Comparison of ENCODE assay signal across 16 cellular contexts in the genomic region with DNA sequence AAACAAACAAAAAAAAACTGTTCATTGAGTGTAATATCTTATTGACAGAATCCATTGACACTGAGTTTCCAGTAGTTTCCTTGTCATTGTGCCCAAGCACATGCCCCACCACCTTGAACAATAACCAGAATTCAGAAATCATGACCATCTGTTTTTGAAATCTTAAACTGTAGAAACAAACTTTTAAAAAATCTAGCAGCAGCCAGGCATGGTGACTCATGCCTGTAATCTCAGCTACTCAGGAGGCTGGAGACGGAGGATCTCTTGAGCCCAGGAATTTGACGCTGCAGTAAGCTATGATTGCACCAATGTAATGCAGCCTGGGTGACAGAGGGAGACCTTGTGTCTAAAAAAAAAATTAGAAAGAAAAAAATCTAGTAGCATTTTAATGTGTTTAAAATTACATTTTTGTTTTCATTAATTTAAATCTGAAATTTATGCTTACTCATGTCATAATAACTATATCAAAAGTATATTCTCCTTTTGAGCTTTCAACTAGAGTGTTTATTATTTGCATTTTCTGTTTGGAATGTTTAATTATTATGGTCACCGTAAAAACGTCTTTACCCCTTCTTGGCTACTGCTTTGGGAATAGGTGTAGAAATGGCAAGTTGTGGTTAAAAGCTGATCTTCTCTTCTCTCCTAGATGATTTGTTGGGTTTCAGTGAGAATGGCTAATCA. TPM values are rescaled to one million over a fixed set of nuclear protein-coding genes. Genes with fewer than 3 reads are reported as not detected.
DNase-seq lines count a peak whose midpoint lies in the region; ATAC-seq and TF ChIP-seq lines count a peak whose summit lies in the region.
"Had no signal": no experiment of that assay in that cellular context is flagged by ENCODE, and none has a peak within 500 bp of the region (broad histone marks: within the 10 kb centered on the region; RNA-seq: fewer than 3 reads in every experiment).

No MANE protein-coding gene starts in this region.

- H3K9ac ChIP-seq in mesenchymal stem cell (ENCODE audit: low read length), result no peak overlapping the region
- H3K9ac ChIP-seq: BLaER1 had no signal

- H3K79me1 ChIP-seq in mesenchymal stem cell (replicated peaks; ENCODE audit: low read length, poor library complexity, severe bottlenecking), result peaks cover 4% of the 10 kb centered on the region

- 44% methylated on average over 4 of the region's 4 CpGs for WGBS in mesenchymal stem cell

- peaks cover 38% of the 10 kb centered on the region for H3K36me3 Mint-ChIP-seq in activated CD8-positive, alpha-beta T cell treated with anti-CD3 and anti-CD28 coated beads for 36 hours (ENCODE audit: low read depth)

- H3K27me3 ChIP-seq in mesenchymal stem cell (ENCODE audit: control insufficient read depth in 1 of 2, insufficient read depth in 1 of 2, low read length in 2 of 2), result no peaks in the 10 kb centered on the region
- H3K27me3 ChIP-seq: BLaER1 had no signal

- intact Hi-C loops in activated CD8-positive, alpha-beta T cell treated with anti-CD3 and anti-CD28 coated beads for 36 hours (cut with micrococcal nuclease), result no loop called here

- no peak overlapping the region for H2BK5ac ChIP-seq in mesenchymal stem cell (ENCODE audit: low read depth, low read length, poor library complexity, severe bottlenecking)

- H3K4me3 ChIP-seq in choroid plexus epithelial cell (ENCODE audit: low read depth, low read length) (no peak overlapping the region), mesenchymal stem cell (ENCODE audit: insufficient read depth in 1 of 2, low read depth in 1 of 2, low read length in 2 of 2) (no peak overlapping the region)
- H3K4me3 ChIP-seq: BLaER1 had no signal

- peaks cover 13% of the 10 kb centered on the region for H3K4me1 Mint-ChIP-seq in activated CD8-positive, alpha-beta T cell treated with anti-CD3 and anti-CD28 coated beads for 36 hours (ENCODE audit: low read depth)

- no peak overlapping the region for H3K27ac ChIP-seq in mesenchymal stem cell (ENCODE audit: low read length, poor library complexity, severe bottlenecking)
- H3K27ac ChIP-seq: BLaER1 had no signal

- CTCF ChIA-PET in activated CD8-positive, alpha-beta T cell treated with anti-CD3 and anti-CD28 coated beads for 36 hours (lab: Charles Lee), result no interaction called here

- H3K4ac ChIP-seq in mesenchymal stem cell (ENCODE audit: low read depth in 1 of 2, low read length in 2 of 2), result no peak overlapping the region

- POLR2A ChIA-PET in activated CD8-positive, alpha-beta T cell treated with anti-CD3 and anti-CD28 coated beads for 36 hours (lab: Charles Lee), result no interaction called here

- ATAC-seq in HG03439 (IDR thresholded peaks at IDR 0.05; ENCODE audit: unreplicated experiment) (no peak), omental fat pad (ENCODE audit: low FRiP score) (no peak)
- ATAC-seq in activated CD8-positive, alpha-beta T cell treated with anti-CD3 and anti-CD28 coated beads for 36 hours, result no peak

- H2BK12ac ChIP-seq in mesenchymal stem cell (ENCODE audit: low read length in 2 of 2), result no peak overlapping the region

- no peak overlapping the region for H3K27ac Mint-ChIP-seq in activated CD8-positive, alpha-beta T cell treated with anti-CD3 and anti-CD28 coated beads for 36 hours
- H3K27ac Mint-ChIP-seq: activated CD4-positive, alpha-beta T cell treated with anti-CD3 and anti-CD28 coated beads, Interleukin-2, amount 10 ng/mL, durations not matched to agents 24 days and 14 days; activated T-cell treated with anti-CD3 and anti-CD28 coated beads, Interleukin-2, amount 50 U/mL, for 24 hours; T-helper 2 cell treated with Interferon-gamma antibody and Interleukin-4, amounts not matched to agents 5 μg/mL and 100 μg/mL, for 36 hours had no signal

- no peaks in the 10 kb centered on the region for H3K9me3 ChIP-seq in mesenchymal stem cell (ENCODE audit: control insufficient read depth, low read length)
- H3K9me3 ChIP-seq: BLaER1 had no signal

- H3K18ac ChIP-seq in mesenchymal stem cell (ENCODE audit: low read depth in 1 of 2, low read length in 2 of 2), result no peak overlapping the region

- H3K23ac ChIP-seq in mesenchymal stem cell (ENCODE audit: low read length in 2 of 2), result no peak overlapping the region

- peaks cover 12 to 31% of the 10 kb centered on the region in 2 experiments for H3K36me3 ChIP-seq in mesenchymal stem cell (ENCODE audit: control insufficient read depth in 1 of 2, insufficient read depth in 2 of 2, low read depth in 1 of 2, low read length in 2 of 2)

- H2BK120ac ChIP-seq in mesenchymal stem cell (ENCODE audit: low read depth, low read length), result no peak overlapping the region

- H2BK15ac ChIP-seq in mesenchymal stem cell (ENCODE audit: low read depth, poor library complexity, severe bottlenecking), result no peak overlapping the region

- no peak overlapping the region for H3K14ac ChIP-seq in mesenchymal stem cell (ENCODE audit: low read length in 2 of 2)

- no peak for TF ChIP-seq CTCF in choroid plexus epithelial cell (conservative IDR thresholded peaks at IDR 0.05; ENCODE audit: low read depth, low read length)
- TF ChIP-seq CTCF in omental fat pad (IDR thresholded peaks at IDR 0.05), result no peak
- no peak for TF ChIP-seq CTCF in activated CD8-positive, alpha-beta T cell treated with anti-CD3 and anti-CD28 coated beads for 36 hours (IDR thresholded peaks at IDR 0.05)

- H3K4me2 ChIP-seq in mesenchymal stem cell (ENCODE audit: low read length, poor library complexity, severe bottlenecking), result no peak overlapping the region
- H3K4me2 ChIP-seq: BLaER1 had no signal

- no peaks in the 10 kb centered on the region for H3K27me3 Mint-ChIP-seq in activated CD8-positive, alpha-beta T cell treated with anti-CD3 and anti-CD28 coated beads for 36 hours
- H3K27me3 Mint-ChIP-seq: activated CD4-positive, alpha-beta T cell treated with anti-CD3 and anti-CD28 coated beads, Interleukin-2, amount 10 ng/mL, durations not matched to agents 24 days and 14 days; activated T-cell treated with anti-CD3 and anti-CD28 coated beads, Interleukin-2, amount 50 U/mL, for 24 hours had no signal

- H4K91ac ChIP-seq in mesenchymal stem cell (ENCODE audit: low read length), result no peak overlapping the region

- no peak overlapping the region for H3K4me3 Mint-ChIP-seq in activated CD8-positive, alpha-beta T cell treated with anti-CD3 and anti-CD28 coated beads for 36 hours
- H3K4me3 Mint-ChIP-seq: activated CD4-positive, alpha-beta T cell treated with anti-CD3 and anti-CD28 coated beads, Interleukin-2, amount 10 ng/mL, durations not matched to agents 24 days and 14 days; activated T-cell treated with anti-CD3 and anti-CD28 coated beads, Interleukin-2, amount 50 U/mL, for 24 hours; T-helper 2 cell treated with Interferon-gamma antibody and Interleukin-4, amounts not matched to agents 5 μg/mL and 100 μg/mL, for 36 hours had no signal

- DNase-seq in Daoy (ENCODE audit: low read depth), result peak; percentile 47
- peak; percentile 14 for DNase-seq in OCI-M1 (lab: John Stamatoyannopoulos, UW)
- DNase-seq in choroid plexus epithelial cell (ENCODE audit: low read depth), result peak; percentile 86
- peak; percentile 79 for DNase-seq in mesenchymal stem cell
- DNase-seq in omental fat pad (ENCODE audit: low spot score), result no peak
- no peak for DNase-seq in COLO668 (lab: John Stamatoyannopoulos, UW; ENCODE audit: unreplicated experiment)
- DNase-seq in activated CD8-positive, alpha-beta T cell treated with anti-CD3 and anti-CD28 coated beads for 36 hours, result no peak
- DNase-seq: activated CD4-positive, alpha-beta T cell treated with anti-CD3 and anti-CD28 coated beads, Interleukin-2, amount 10 ng/mL, durations not matched to agents 24 days and 14 days; activated T-cell treated with anti-CD3 and anti-CD28 coated beads, Interleukin-2, amount 50 U/mL, for 24 hours; MM.1S; NCI-H2081 treated with DMSO at 0.1 percent for 48 hours; NCI-H774; stimulated activated CD4-positive, alpha-beta T cell treated with anti-CD3 and anti-CD28 coated beads, Interleukin-12 subunit alpha, Interleukin-12 subunit beta, amount 100 ng/mL, for 4 hours had no signal

- H3K4me1 ChIP-seq in mesenchymal stem cell (ENCODE audit: control insufficient read depth, insufficient read depth, low read depth, low read length), result peaks cover 1% of the 10 kb centered on the region

- H4K8ac ChIP-seq in mesenchymal stem cell (ENCODE audit: low read length), result no peak overlapping the region

- no peaks in the 10 kb centered on the region for H3K9me3 Mint-ChIP-seq in activated CD8-positive, alpha-beta T cell treated with anti-CD3 and anti-CD28 coated beads for 36 hours
- H3K9me3 Mint-ChIP-seq: activated CD4-positive, alpha-beta T cell treated with anti-CD3 and anti-CD28 coated beads, Interleukin-2, amount 10 ng/mL, durations not matched to agents 24 days and 14 days; activated T-cell treated with anti-CD3 and anti-CD28 coated beads, Interleukin-2, amount 50 U/mL, for 24 hours; T-helper 2 cell treated with Interferon-gamma antibody and Interleukin-4, amounts not matched to agents 5 μg/mL and 100 μg/mL, for 36 hours had no signal

- H2AFZ ChIP-seq in mesenchymal stem cell (ENCODE audit: low read depth, low read length), result no peak overlapping the region

- H2AK5ac ChIP-seq in mesenchymal stem cell (ENCODE audit: low read length, severe bottlenecking), result no peak overlapping the region

RNA-seq across cellular contexts. Expression of a gene that starts 25.2 kb away (rescaled TPM):
- total RNA-seq in Daoy (2014; rRNA removed; shearing (Covaris generic)), result 1.7 and 3.3 TPM in 2 replicates
- 11.2 TPM for polyA plus RNA-seq in mesenchymal stem cell (2013, experiment 1 of 2)
- polyA plus RNA-seq in mesenchymal stem cell (2013, experiment 2 of 2), result 11.4 TPM
- total RNA-seq in omental fat pad, result 100 to 1,000 TPM in 2 of 4 donors, 10 to 100 TPM in 2; 44.8 to 124 (median 93.9) TPM
- total RNA-seq in activated CD8-positive, alpha-beta T cell treated with anti-CD3 and anti-CD28 coated beads for 36 hours, result under 1 TPM; 0.74 to 0.95 TPM

Comparison
In these comparisons a context has a peak if more than half of its experiments do, and no peak if none do; other contexts are left out.
1. DNase-seq: peak in Daoy (single experiment), OCI-M1 (single experiment), choroid plexus epithelial cell (single experiment) and mesenchymal stem cell (single experiment); none in omental fat pad (single experiment), COLO668 (single experiment) and activated CD8-positive, alpha-beta T cell treated with anti-CD3 and anti-CD28 coated beads for 36 hours (single experiment).
2. RNA of a gene that starts 25.2 kb away (total RNA-seq): 44.8 to 124 TPM in omental fat pad; 1.7 to 3.3 TPM in Daoy and 0.74 to 0.95 TPM in activated CD8-positive, alpha-beta T cell treated with anti-CD3 and anti-CD28 coated beads for 36 hours; every median in the first group is over 10 times any median in the second.